ENCODE assay signal across 8 cellular contexts in genomic region chr10:110207805-110208613, GRCh38. TPM values are rescaled to one million over a fixed set of nuclear protein-coding genes. Genes with fewer than 3 reads are reported as not detected.
A peak's percentile ranks its signal among the peaks of the same experiment; 100 is the strongest.
DNase-seq lines count a peak whose midpoint lies in the region; ATAC-seq and TF ChIP-seq lines count a peak whose summit lies in the region.

No MANE protein-coding gene starts in this region.

- peak; percentile 23 for DNase-seq in Daoy (ENCODE audit: low read depth)
- no peak for DNase-seq in SJSA1 (ENCODE audit: low read depth in 1 of 2, low spot score in 2 of 2)
- DNase-seq in adrenal gland, result peak; percentile 51 to 76 (median 69)
- no peak for DNase-seq in iPS DF 6.9 (ENCODE audit: low read depth, low spot score)
- DNase-seq in skeletal muscle cell (ENCODE audit: low read depth), result no peak
- DNase-seq in NCI-H187 (lab: John Stamatoyannopoulos, UW), result no peak

- peaks cover 7% of the 10 kb centered on the region; the same call in 1 of the 2 replicates for H3K4me1 ChIP-seq in SJSA1 (replicated peaks)
- H3K4me1 ChIP-seq in adrenal gland (replicated peaks in 1 of 2), result peaks cover 0 to 16% of the 10 kb centered on the region in 2 donors
- H3K4me1 ChIP-seq in iPS DF 6.9 (ENCODE audit: control insufficient read depth, insufficient read depth, low read length), result peaks cover 4% of the 10 kb centered on the region; the same call in 1 of the 2 replicates

- peak in 1 of 2 donors; percentile 25 for TF ChIP-seq POLR2A in adrenal gland (IDR thresholded peaks at IDR 0.05)

- H3K27ac ChIP-seq in SJSA1, result no peak overlapping the region
- H3K27ac ChIP-seq in adrenal gland, result peak overlapping the region in 4 of 5 donors; percentile 91 to 98 (median 98)
- no peak overlapping the region for H3K27ac ChIP-seq in iPS DF 6.9 (ENCODE audit: low read length)

- WGBS in adrenal gland, 4 donors, result 0 to 1% (median 0%) methylated on average over 31 to 57 of the region's 57 CpGs
- no CpG with 5 or more reads among the region's 57 CpGs for WGBS in iPS DF 6.9 (ENCODE audit: insufficient coverage, insufficient read length)

- intact Hi-C loops in adrenal gland (cut with DNase I), result no loop called here

- no peaks in the 10 kb centered on the region; the same call in 1 of the 2 replicates for H3K9me3 ChIP-seq in SJSA1 (replicated peaks)
- H3K9me3 ChIP-seq in adrenal gland (replicated peaks in 1 of 3), result no peaks in the 10 kb centered on the region
- H3K9me3 ChIP-seq in iPS DF 6.9 (ENCODE audit: control insufficient read depth, insufficient read depth, low read length), result no peaks in the 10 kb centered on the region

- TF ChIP-seq CTCF in adrenal gland (IDR thresholded peaks at IDR 0.05), result no peak

- H3K4me3 ChIP-seq in SJSA1 (peak overlapping the region; percentile 51), adrenal gland (peak overlapping the region; percentile 50 to 69 (median 60)), iPS DF 6.9 (ENCODE audit: low read length) (peak overlapping the region; percentile 49; the same call in 1 of the 2 replicates), skeletal muscle cell (ENCODE audit: low read depth, low read length) (peak overlapping the region; percentile 81)

- no peaks in the 10 kb centered on the region for H3K27me3 ChIP-seq in SJSA1 (replicated peaks)
- H3K27me3 ChIP-seq in adrenal gland, result no peaks in the 10 kb centered on the region
- H3K27me3 ChIP-seq in iPS DF 6.9 (ENCODE audit: control insufficient read depth, insufficient read depth, low read length), result peaks cover 16% of the 10 kb centered on the region

- no peaks in the 10 kb centered on the region for H3K36me3 ChIP-seq in SJSA1
- H3K36me3 ChIP-seq in adrenal gland (replicated peaks in 1 of 2), result no peaks in the 10 kb centered on the region
- H3K36me3 ChIP-seq in iPS DF 6.9 (ENCODE audit: control insufficient read depth, insufficient read depth, low read length), result no peaks in the 10 kb centered on the region

- ATAC-seq in HG03354 (IDR thresholded peaks at IDR 0.05; ENCODE audit: poor library complexity, severe bottlenecking, unreplicated experiment) (peak; percentile 19), HG02840 (IDR thresholded peaks at IDR 0.05; ENCODE audit: low FRiP score, unreplicated experiment) (no peak)

RNA-seq across cellular contexts. Expression of gene MXI1, which starts 0.6 kb away (rescaled TPM):
- total RNA-seq in Daoy (2014; rRNA removed; shearing (Covaris generic)), result 4.3 and 6.5 TPM in 2 replicates
- total RNA-seq in SJSA1 (2014; rRNA removed; shearing (Covaris generic)), result 1.4 and 4.3 TPM in 2 replicates
- 10 to 100 TPM; 27.8 to 69.8 (median 45.1) TPM for total RNA-seq in adrenal gland
- polyA plus RNA-seq in adrenal gland, result 10 to 100 TPM; 22.6 to 33.8 (median 29.4) TPM

Comparison
In these comparisons a context has a peak if more than half of its experiments do, and no peak if none do; other contexts are left out.
1. DNase-seq: peak in Daoy (single experiment) and adrenal gland (7 of 7); none in SJSA1 (0 of 2), iPS DF 6.9 (single experiment), skeletal muscle cell (single experiment) and NCI-H187 (0 of 2).
2. H3K27ac ChIP-seq: peak in adrenal gland (4 of 5); none in SJSA1 (single experiment) and iPS DF 6.9 (single experiment).
3. Peak in every context shown above with its lines, with median percentiles within 50 percentile points of each other: H3K4me3 ChIP-seq.